In genomic region chr12:7019043-7019569, GRCh38 we compare ENCODE assay signal across 8 cellular contexts. TPM values are rescaled to one million over a fixed set of nuclear protein-coding genes. Genes with fewer than 3 reads are reported as not detected.
DNase-seq lines count a peak whose midpoint lies in the region; ATAC-seq and TF ChIP-seq lines count a peak whose summit lies in the region.

No MANE protein-coding gene starts in this region.

- peak overlapping the region; percentile 89 for H3K4me3 ChIP-seq in iPS-20b (ENCODE audit: low read length)
- peak overlapping the region; percentile 91 for H3K4me3 ChIP-seq in thoracic aorta

- peaks cover 5% of the 10 kb centered on the region; the same call in 1 of the 2 replicates for H3K4me1 ChIP-seq in iPS-20b (ENCODE audit: insufficient read depth, low read length)
- peaks cover 11 to 16% of the 10 kb centered on the region in 2 donors for H3K4me1 ChIP-seq in thoracic aorta (ENCODE audit: control insufficient read depth in 1 of 2, low read depth in 2 of 2)

- H3K9me3 Mint-ChIP-seq in activated T-cell treated with anti-CD3 and anti-CD28 coated beads, Interleukin-2, amount 50 U/mL, for 24 hours, result no peaks in the 10 kb centered on the region
- H3K9me3 Mint-ChIP-seq in activated CD4-positive, alpha-beta memory T cell treated with anti-CD3 and anti-CD28 coated beads for 36 hours, result no peaks in the 10 kb centered on the region

- peaks cover 31% of the 10 kb centered on the region for H3K36me3 Mint-ChIP-seq in activated T-cell treated with anti-CD3 and anti-CD28 coated beads, Interleukin-2, amount 50 U/mL, for 24 hours (ENCODE audit: low read depth)
- H3K36me3 Mint-ChIP-seq in activated CD4-positive, alpha-beta memory T cell treated with anti-CD3 and anti-CD28 coated beads for 36 hours, result no peaks in the 10 kb centered on the region

- CTCF ChIA-PET in activated CD4-positive, alpha-beta memory T cell treated with anti-CD3 and anti-CD28 coated beads for 36 hours (lab: Charles Lee), result interaction anchor here (1.0 to 2.8 kb wide), 13 partner anchors 9 to 167 kb away, joined by 3 to 16 read pairs (median 6); partner anchors contain the start of genes C12orf57, C1RL, RNU7-1 and USP5

- DNase-seq in activated T-cell treated with anti-CD3 and anti-CD28 coated beads, Interleukin-2, amount 50 U/mL, for 24 hours, result no peak
- DNase-seq in activated T-cell treated with anti-CD3 and anti-CD28 coated beads, Interleukin-2, amount 50 U/mL, for 1 hour, result no peak
- no peak for DNase-seq in activated CD4-positive, alpha-beta memory T cell treated with anti-CD3 and anti-CD28 coated beads for 36 hours
- DNase-seq in thoracic aorta (ENCODE audit: low spot score), result no peak
- DNase-seq in GM10266 (ENCODE audit: extremely low spot score), result no peak

- no peaks in the 10 kb centered on the region for H3K27me3 Mint-ChIP-seq in activated T-cell treated with anti-CD3 and anti-CD28 coated beads, Interleukin-2, amount 50 U/mL, for 24 hours
- no peaks in the 10 kb centered on the region for H3K27me3 Mint-ChIP-seq in activated CD4-positive, alpha-beta memory T cell treated with anti-CD3 and anti-CD28 coated beads for 36 hours

- POLR2A ChIA-PET in activated CD4-positive, alpha-beta memory T cell treated with anti-CD3 and anti-CD28 coated beads for 36 hours (lab: Charles Lee), result interaction anchor here (1.0 to 2.7 kb wide), 5 partner anchors 10 to 128 kb away, joined by 3 to 17 read pairs (median 4); partner anchors contain the start of genes C12orf57 and RNU7-1

- TF ChIP-seq CTCF in thoracic aorta (IDR thresholded peaks at IDR 0.05) (no peak), GM10266 (IDR thresholded peaks at IDR 0.05; ENCODE audit: control insufficient read depth, insufficient read depth, low read depth, missing control alignments) (no peak)

- H3K27me3 ChIP-seq in iPS-20b (ENCODE audit: insufficient read depth, low read length), result no peaks in the 10 kb centered on the region
- no peaks in the 10 kb centered on the region for H3K27me3 ChIP-seq in thoracic aorta (replicated peaks; ENCODE audit: insufficient read depth)

- peak overlapping the region; percentile 79; the same call in 1 of the 2 replicates for H3K9ac ChIP-seq in iPS-20b (ENCODE audit: low read depth, low read length)

- ATAC-seq in thoracic aorta (ENCODE audit: insufficient number of reproducible peaks, low FRiP score, low read depth) (no peak), GM21528 (IDR thresholded peaks at IDR 0.05; ENCODE audit: low FRiP score, unreplicated experiment) (no peak), GM19328 (IDR thresholded peaks at IDR 0.05; ENCODE audit: unreplicated experiment) (no peak)

- H3K36me3 ChIP-seq in iPS-20b (ENCODE audit: insufficient read depth, low read depth, low read length) (peaks cover 7% of the 10 kb centered on the region; the same call in 1 of the 2 replicates), thoracic aorta (no peaks in the 10 kb centered on the region)

- intact Hi-C loops in activated CD4-positive, alpha-beta memory T cell treated with anti-CD3 and anti-CD28 coated beads for 36 hours (cut with micrococcal nuclease), result loop anchor here (2.0 to 5.0 kb wide), 4 partner anchors 24 to 146 kb away; partner anchors contain the start of genes CLSTN3, ENO2 and SPSB2

- H3K4me1 Mint-ChIP-seq in activated T-cell treated with anti-CD3 and anti-CD28 coated beads, Interleukin-2, amount 50 U/mL, for 24 hours (ENCODE audit: low read depth), result peaks cover 30% of the 10 kb centered on the region
- peaks cover 22% of the 10 kb centered on the region for H3K4me1 Mint-ChIP-seq in activated CD4-positive, alpha-beta memory T cell treated with anti-CD3 and anti-CD28 coated beads for 36 hours (ENCODE audit: low read depth)

- peak overlapping the region; percentile 88 for H3K4me3 Mint-ChIP-seq in activated T-cell treated with anti-CD3 and anti-CD28 coated beads, Interleukin-2, amount 50 U/mL, for 24 hours
- H3K4me3 Mint-ChIP-seq in activated CD4-positive, alpha-beta memory T cell treated with anti-CD3 and anti-CD28 coated beads for 36 hours, result peak overlapping the region; percentile 88

- peak overlapping the region; percentile 97 for H3K27ac Mint-ChIP-seq in activated T-cell treated with anti-CD3 and anti-CD28 coated beads, Interleukin-2, amount 50 U/mL, for 24 hours
- H3K27ac Mint-ChIP-seq in activated CD4-positive, alpha-beta memory T cell treated with anti-CD3 and anti-CD28 coated beads for 36 hours, result peak overlapping the region; percentile 73

- no peaks in the 10 kb centered on the region for H3K9me3 ChIP-seq in iPS-20b (ENCODE audit: insufficient read depth, low read depth, low read length)
- H3K9me3 ChIP-seq in thoracic aorta, result no peaks in the 10 kb centered on the region

- H3K27ac ChIP-seq in iPS-20b (ENCODE audit: low read length), result no peak overlapping the region
- H3K27ac ChIP-seq in thoracic aorta, result peak overlapping the region; percentile 87 to 89

RNA-seq across cellular contexts. Expression of gene LPCAT3, which starts 0.8 kb away (rescaled TPM):
- total RNA-seq in activated CD4-positive, alpha-beta memory T cell treated with anti-CD3 and anti-CD28 coated beads for 36 hours, result 10 to 100 TPM; 18.3 to 20.5 TPM
- 10 to 100 TPM; 40.5 to 51.9 TPM for total RNA-seq in thoracic aorta

RNA-seq across cellular contexts. Expression of gene C1S, which starts 41.4 kb away (rescaled TPM):
- 1 to 10 TPM; 1.7 to 2.0 TPM for total RNA-seq in activated CD4-positive, alpha-beta memory T cell treated with anti-CD3 and anti-CD28 coated beads for 36 hours
- 100 to 1,000 TPM; 456 to 715 TPM for total RNA-seq in thoracic aorta

RNA-seq across cellular contexts. Expression of gene EMG1, which starts 48.4 kb away (rescaled TPM):
- 10 to 100 TPM; 76.5 to 81.5 TPM for total RNA-seq in activated CD4-positive, alpha-beta memory T cell treated with anti-CD3 and anti-CD28 coated beads for 36 hours
- total RNA-seq in thoracic aorta, result 10 to 100 TPM; 31.5 to 31.7 TPM

RNA-seq across cellular contexts. Expression of gene PHB2, which starts 48.6 kb away (rescaled TPM):
- total RNA-seq in activated CD4-positive, alpha-beta memory T cell treated with anti-CD3 and anti-CD28 coated beads for 36 hours, result 100 to 1,000 TPM; 334 to 346 TPM
- total RNA-seq in thoracic aorta, result 100 to 1,000 TPM; 103 to 139 TPM

Comparison
In these comparisons a context has a peak if more than half of its experiments do, and no peak if none do; other contexts are left out.
1. RNA of gene C1S, which starts 41.4 kb away (total RNA-seq): 456 to 715 TPM in thoracic aorta; 1.7 to 2.0 TPM in activated CD4-positive, alpha-beta memory T cell treated with anti-CD3 and anti-CD28 coated beads for 36 hours; every median in the first group is over 100 times any median in the second.